Comparison of ENCODE assay signal across 1 cellular context in the genomic region with DNA sequence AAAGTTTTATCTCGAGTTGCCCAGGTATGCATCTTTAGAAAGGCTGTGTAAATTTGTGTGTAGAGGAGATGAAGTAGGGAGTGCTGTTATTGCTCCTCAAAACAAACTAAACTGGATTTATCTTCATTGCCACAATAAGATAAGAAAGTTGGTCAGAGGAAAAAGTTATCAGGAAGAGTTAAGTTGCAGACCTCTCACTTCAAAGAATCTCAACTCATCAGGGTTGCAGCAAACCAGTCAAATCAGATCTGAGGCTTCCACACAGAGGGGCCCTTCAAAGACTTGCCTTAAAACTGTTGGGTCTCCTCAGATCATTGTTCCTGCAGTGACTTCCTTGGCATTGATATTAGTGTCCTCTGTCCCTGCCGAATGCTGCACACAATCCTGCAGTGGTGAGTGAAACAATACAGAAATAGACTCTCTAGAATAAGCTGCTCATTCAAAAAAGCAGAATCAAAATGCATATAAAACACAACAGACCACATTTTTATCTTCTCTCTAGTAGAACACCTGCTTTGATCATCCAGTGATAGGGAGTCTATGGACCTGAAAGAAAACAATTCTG.
TF ChIP-seq lines count a peak whose summit lies in the region.

No MANE protein-coding gene starts in this region.

TF ChIP-seq in GM12878, 131 proteins besides CTCF, POLR2A, EP300 and RAD21 (continued from another document):
- TF ChIP-seq, protein P1, sequence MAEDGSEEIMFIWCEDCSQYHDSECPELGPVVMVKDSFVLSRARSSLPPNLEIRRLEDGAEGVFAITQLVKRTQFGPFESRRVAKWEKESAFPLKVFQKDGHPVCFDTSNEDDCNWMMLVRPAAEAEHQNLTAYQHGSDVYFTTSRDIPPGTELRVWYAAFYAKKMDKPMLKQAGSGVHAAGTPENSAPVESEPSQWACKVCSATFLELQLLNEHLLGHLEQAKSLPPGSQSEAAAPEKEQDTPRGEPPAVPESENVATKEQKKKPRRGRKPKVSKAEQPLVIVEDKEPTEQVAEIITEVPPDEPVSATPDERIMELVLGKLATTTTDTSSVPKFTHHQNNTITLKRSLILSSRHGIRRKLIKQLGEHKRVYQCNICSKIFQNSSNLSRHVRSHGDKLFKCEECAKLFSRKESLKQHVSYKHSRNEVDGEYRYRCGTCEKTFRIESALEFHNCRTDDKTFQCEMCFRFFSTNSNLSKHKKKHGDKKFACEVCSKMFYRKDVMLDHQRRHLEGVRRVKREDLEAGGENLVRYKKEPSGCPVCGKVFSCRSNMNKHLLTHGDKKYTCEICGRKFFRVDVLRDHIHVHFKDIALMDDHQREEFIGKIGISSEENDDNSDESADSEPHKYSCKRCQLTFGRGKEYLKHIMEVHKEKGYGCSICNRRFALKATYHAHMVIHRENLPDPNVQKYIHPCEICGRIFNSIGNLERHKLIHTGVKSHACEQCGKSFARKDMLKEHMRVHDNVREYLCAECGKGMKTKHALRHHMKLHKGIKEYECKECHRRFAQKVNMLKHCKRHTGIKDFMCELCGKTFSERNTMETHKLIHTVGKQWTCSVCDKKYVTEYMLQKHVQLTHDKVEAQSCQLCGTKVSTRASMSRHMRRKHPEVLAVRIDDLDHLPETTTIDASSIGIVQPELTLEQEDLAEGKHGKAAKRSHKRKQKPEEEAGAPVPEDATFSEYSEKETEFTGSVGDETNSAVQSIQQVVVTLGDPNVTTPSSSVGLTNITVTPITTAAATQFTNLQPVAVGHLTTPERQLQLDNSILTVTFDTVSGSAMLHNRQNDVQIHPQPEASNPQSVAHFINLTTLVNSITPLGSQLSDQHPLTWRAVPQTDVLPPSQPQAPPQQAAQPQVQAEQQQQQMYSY (CRISPR knock-in tag; IDR thresholded peaks at IDR 0.05) = no peak
- TF ChIP-seq NR2C2 (IDR thresholded peaks at IDR 0.05; ENCODE audit: borderline replicate concordance, control insufficient read depth, insufficient read length, low read depth) (no peak), MYC (IDR thresholded peaks at IDR 0.05; ENCODE audit: insufficient read depth, insufficient read length, insufficient replicate concordance, low read length, severe bottlenecking) (no peak), POLR2AphosphoS5 (IDR thresholded peaks at IDR 0.05; ENCODE audit: low read length) (no peak), NBN (IDR thresholded peaks at IDR 0.05) (no peak), SMAD1 (IDR thresholded peaks at IDR 0.05; ENCODE audit: low read depth, partially characterized antibody) (no peak)
